8 cellular contexts compared by ENCODE assay signal in the genomic region with DNA sequence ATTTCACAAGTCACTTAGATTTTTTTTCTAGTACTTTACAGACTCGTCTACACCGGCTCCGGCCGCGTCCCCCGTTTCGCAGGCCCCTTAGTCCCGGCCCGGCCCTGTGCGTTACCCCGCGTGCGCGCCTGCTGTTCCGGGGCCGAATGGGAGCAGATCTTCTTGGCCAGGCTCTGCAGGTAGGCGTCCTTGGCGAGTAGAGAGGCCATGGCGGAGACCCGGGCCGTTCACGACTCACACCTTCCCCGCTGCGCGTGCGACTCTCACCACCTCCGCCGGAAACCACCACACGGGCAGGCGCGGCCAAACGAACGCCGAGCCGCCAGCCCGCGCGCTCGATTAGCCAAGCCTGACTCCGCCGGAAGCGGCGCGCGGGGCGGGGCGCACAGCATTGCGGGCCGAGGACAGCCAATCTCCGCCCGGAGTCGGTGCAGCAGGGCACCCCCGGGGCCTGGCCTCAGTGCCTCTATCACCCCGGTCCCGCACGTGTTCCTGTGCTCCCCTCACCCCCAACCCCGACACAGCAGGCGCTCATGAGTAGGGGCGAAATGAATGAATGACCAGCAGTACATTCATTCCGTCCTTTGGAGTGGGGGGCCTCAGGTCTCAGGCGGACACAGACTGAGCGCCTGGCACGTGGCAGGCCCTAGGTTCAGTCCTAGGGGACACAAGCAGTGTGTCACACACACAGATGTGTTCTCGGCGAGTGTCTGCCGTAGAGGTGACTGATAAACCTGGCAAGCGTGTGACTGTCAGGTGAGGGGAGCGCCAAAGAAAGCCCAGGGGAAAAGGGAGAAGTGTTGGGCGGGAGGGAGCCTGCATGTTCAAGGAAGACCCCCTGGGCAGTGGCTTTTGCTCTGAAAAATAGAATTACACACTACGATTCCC. TPM values are rescaled to one million over a fixed set of nuclear protein-coding genes. Genes with fewer than 3 reads are reported as not detected.
DNase-seq lines count a peak whose midpoint lies in the region; ATAC-seq and TF ChIP-seq lines count a peak whose summit lies in the region.

A gene (minus strand): TSS at position 265 of the 888 bp plus-strand sequence. CDS start 56 bp downstream, at position 209.

- TF ChIP-seq CTCF in lung (IDR thresholded peaks at IDR 0.05; ENCODE audit: control extremely low read depth, extremely low read depth) = peak; percentile 11

- H3K4me3 ChIP-seq in ectodermal cell (ENCODE audit: insufficient read depth, low read depth, low read length) (peak within 1 kb of the TSS; percentile 83), lung (peak within 1 kb of the TSS; percentile 92)

- peaks cover 41% of the 10 kb centered on the region for H3K36me3 ChIP-seq in ectodermal cell (ENCODE audit: control insufficient read depth, insufficient read depth, low read length)
- H3K36me3 ChIP-seq in lung (ENCODE audit: control insufficient read depth in 2 of 2, insufficient read depth in 2 of 2, low read length in 2 of 2) = peaks cover 22 to 44% of the 10 kb centered on the region in 2 donors

- peak; percentile 78 for ATAC-seq in GM21367 (IDR thresholded peaks at IDR 0.05; ENCODE audit: unreplicated experiment)
- peak; percentile 98 for ATAC-seq in lung (ENCODE audit: insufficient read depth, low FRiP score)

- H3K4me1 ChIP-seq in ectodermal cell (ENCODE audit: control insufficient read depth, insufficient read depth, low read length) = peaks cover 11% of the 10 kb centered on the region
- H3K4me1 ChIP-seq in lung (ENCODE audit: control insufficient read depth in 2 of 2, insufficient read depth in 2 of 2, low read length in 2 of 2) = peaks cover 0 to 11% of the 10 kb centered on the region in 2 donors

- H3K27ac ChIP-seq in ectodermal cell (ENCODE audit: insufficient read depth, low read depth, low read length, poor library complexity, severe bottlenecking) (no peak within 1 kb of the TSS), lung (ENCODE audit: low read depth in 1 of 2, low read length in 1 of 2) (peak within 1 kb of the TSS; percentile 64 to 83)

- no peaks in the 10 kb centered on the region for H3K27me3 ChIP-seq in ectodermal cell (ENCODE audit: control insufficient read depth, insufficient read depth, low read length, poor library complexity, severe bottlenecking)
- H3K27me3 ChIP-seq in lung (ENCODE audit: control insufficient read depth, insufficient read depth) = no peaks in the 10 kb centered on the region

- H3K9me3 ChIP-seq in ectodermal cell (ENCODE audit: control insufficient read depth, low read length) = no peaks in the 10 kb centered on the region
- H3K9me3 ChIP-seq in lung (ENCODE audit: control insufficient read depth in 2 of 2, insufficient read depth in 1 of 2, low read length in 1 of 2) = no peaks in the 10 kb centered on the region

- WGBS in ectodermal cell, 2 experiments = 7% methylated on average over 70 of the region's 70 CpGs
- 5 to 8% methylated on average over 69 to 70 of the region's 70 CpGs for WGBS in lung, 2 donors

- peak; percentile 97 for DNase-seq in COLO668 (lab: John Stamatoyannopoulos, UW; ENCODE audit: unreplicated experiment)
- DNase-seq in HT1080 (ENCODE audit: low read depth) = peak; percentile 91
- peak; percentile 76 for DNase-seq in NK-92 treated with Interleukin-12 subunit alpha and Interleukin-12 subunit beta, amount 100 ng/mL, for 24 hours (lab: John Stamatoyannopoulos, UW)
- DNase-seq in activated CD8-positive, alpha-beta memory T cell treated with anti-CD3 and anti-CD28 coated beads for 1 hour (ENCODE audit: extremely low read depth in 1 of 2, low read depth in 1 of 2) = peak; percentile 80 to 89
- peak; percentile 92 for DNase-seq in lung (ENCODE audit: low spot score)
- peak; percentile 76 to 89 (median 85) for DNase-seq in stimulated activated CD4-positive, alpha-beta T cell treated with anti-CD3 and anti-CD28 coated beads, TNF-alpha, amount 100 ng/mL, for 1 hour (ENCODE audit: low read depth in 3 of 3, low spot score in 1 of 3)

RNA-seq across cellular contexts. Expression of the gene that starts here (rescaled TPM):
- 25.1 and 36.1 TPM in 2 replicates for total RNA-seq in HT1080 (2014; rRNA removed; shearing (Covaris generic))
- 42.2 and 45.6 TPM in 2 replicates for polyA plus RNA-seq in HT1080 (2015; cell fraction: cytosol; rRNA removed)
- 55.4 and 58.0 TPM in 2 replicates for polyA plus RNA-seq in HT1080 (2015; cell fraction: nucleus; rRNA removed)
- polyA plus RNA-seq in ectodermal cell (2013, experiment 1 of 4) = 23.5 TPM
- polyA plus RNA-seq in ectodermal cell (2013, experiment 2 of 4) = 22.9 TPM
- 19.8 TPM for polyA plus RNA-seq in ectodermal cell (2013, experiment 3 of 4)
- 23.5 TPM for polyA plus RNA-seq in ectodermal cell (2013, experiment 4 of 4)
- 10 to 100 TPM; 13.7 to 25.6 TPM for total RNA-seq in lung
- polyA plus RNA-seq in lung = 10 to 100 TPM; 23.0 to 24.5 TPM
